ENCODE assay signal across 16 cellular contexts in the genomic region with DNA sequence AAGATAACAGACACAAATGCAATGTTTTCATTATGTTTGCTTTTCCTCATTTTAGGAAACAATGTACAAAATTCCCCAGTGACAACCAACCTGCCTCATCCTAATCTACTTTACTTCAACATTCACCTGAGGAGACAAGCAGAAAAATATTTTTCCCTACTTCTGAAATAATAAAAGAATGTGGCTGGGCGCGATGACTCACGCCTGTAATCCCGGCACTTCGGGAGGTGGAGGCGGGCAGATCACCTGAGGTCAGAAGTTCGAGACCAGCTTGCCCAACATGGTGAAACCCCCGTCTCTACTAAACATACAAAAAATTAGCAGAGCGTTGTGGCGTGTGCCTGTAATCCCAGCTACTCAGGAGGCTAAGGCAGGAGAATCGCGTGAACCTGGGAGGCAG. TPM values are rescaled to one million over a fixed set of nuclear protein-coding genes. Genes with fewer than 3 reads are reported as not detected.
"Had no signal": no experiment of that assay in that cellular context is flagged by ENCODE, and none has a peak within 500 bp of the region (broad histone marks: within the 10 kb centered on the region; RNA-seq: fewer than 3 reads in every experiment).

No MANE protein-coding gene starts in this region.

- DNase-seq: activated CD4-positive, alpha-beta T cell treated with anti-CD3 and anti-CD28 coated beads for 1 hour; activated gamma-delta T cell; activated T-cell treated with anti-CD3 and anti-CD28 coated beads, Interleukin-2, amount 50 U/mL, for 72 hours; effector CD8-positive, alpha-beta T cell; esophagus squamous epithelium; mesendoderm; sigmoid colon; stimulated activated CD4-positive, alpha-beta T cell treated with anti-CD3 and anti-CD28 coated beads, Interleukin-4, amount 100 ng/mL, for 24 hours; stomach; testis had no signal

- H3K36me3 ChIP-seq: cardiac muscle cell, esophagus squamous epithelium, sigmoid colon, stomach had no signal

- H3K4me1 ChIP-seq: testis had no signal

- FAIRE-seq: endothelial cell of umbilical vein had no signal

- H3K27me3 ChIP-seq: cardiac muscle cell, esophagus squamous epithelium, sigmoid colon, stomach, testis had no signal

- H3K9me3 ChIP-seq: esophagus squamous epithelium, sigmoid colon, stomach, testis had no signal

- ATAC-seq: activated naive CD4-positive, alpha-beta T cell treated with anti-CD3 and anti-CD28 coated beads, Interleukin-2, amount 50 U/mL, for 72 hours; activated T-cell treated with anti-CD3 and anti-CD28 coated beads, Interleukin-2, amount 50 U/mL, for 72 hours; natural killer cell treated with Interleukin-12 subunit alpha and Interleukin-12 subunit beta and Interleukin-15 and Interleukin-18, amount 100 ng/mL, for 72 hours; stimulated activated effector memory CD8-positive, alpha-beta T cell treated with anti-CD3 and anti-CD28 coated beads, Interleukin-12 subunit alpha, Interleukin-12 subunit beta, amount 100 ng/mL, for 72 hours had no signal

- H3K4me3 ChIP-seq: cardiac muscle cell, esophagus squamous epithelium, sigmoid colon, stomach, testis had no signal

- H3K27ac ChIP-seq: cardiac muscle cell, esophagus squamous epithelium, sigmoid colon, testis had no signal

RNA-seq across cellular contexts. Expression of a gene that starts 36.9 kb away (rescaled TPM):
- total RNA-seq: natural killer cell treated with Interleukin-12 subunit alpha and Interleukin-12 subunit beta and Interleukin-15 and Interleukin-18, amount 100 ng/mL, for 72 hours; T-helper 1 cell treated with Interleukin-12 subunit alpha and Interleukin-12 subunit beta and Interleukin-4 antibody, amounts not matched to agents 30 ng/mL and 1 ng/mL, for 36 hours had no signal
